In the genomic region with DNA sequence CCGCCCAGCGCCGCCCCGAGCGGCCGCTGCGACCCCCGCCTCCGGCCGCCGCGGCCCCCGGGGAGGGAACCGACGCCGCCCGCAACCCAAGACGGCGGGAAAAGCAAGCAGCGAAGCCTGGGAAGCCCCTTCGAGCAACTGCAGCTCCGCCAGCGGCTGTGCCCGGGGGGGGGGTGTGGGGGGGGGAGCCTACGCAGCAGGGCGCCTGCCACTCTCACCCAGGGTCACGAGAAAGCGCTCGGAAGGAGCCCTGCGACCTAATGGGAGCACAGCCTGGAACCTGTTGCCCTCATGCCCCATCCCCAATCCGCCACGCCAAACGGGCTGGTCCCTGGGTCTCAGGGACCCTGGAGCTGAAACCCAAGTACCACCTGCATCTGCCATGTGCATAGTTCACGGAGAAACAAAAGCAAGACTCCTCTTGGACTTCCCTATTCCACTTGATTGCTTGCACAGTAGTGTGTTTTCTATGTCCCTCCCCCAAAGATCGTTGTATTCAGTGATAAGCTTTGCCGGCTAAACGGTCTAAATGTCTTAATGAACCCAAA, we compare ENCODE assay signal across 8 cellular contexts. TPM values are rescaled to one million over a fixed set of nuclear protein-coding genes. Genes with fewer than 3 reads are reported as not detected.
A peak's percentile ranks its signal among the peaks of the same experiment; 100 is the strongest.
DNase-seq lines count a peak whose midpoint lies in the region; ATAC-seq and TF ChIP-seq lines count a peak whose summit lies in the region.

No MANE protein-coding gene starts in this region.

- ATAC-seq in GM19035 (IDR thresholded peaks at IDR 0.05; ENCODE audit: unreplicated experiment) (peak; percentile 4), IMR-90 (ENCODE audit: low read depth) (peak; percentile 8), memory B cell (ENCODE audit: low read depth) (peak; percentile 58), HG03097 (IDR thresholded peaks at IDR 0.05; ENCODE audit: low FRiP score, unreplicated experiment) (no peak), GM21526 (IDR thresholded peaks at IDR 0.05; ENCODE audit: low FRiP score, unreplicated experiment) (no peak)

- H2BK5ac ChIP-seq in IMR-90 (ENCODE audit: low read depth, low read length, poor library complexity, severe bottlenecking), result no peak overlapping the region

- H4K8ac ChIP-seq in IMR-90 (ENCODE audit: low read depth in 2 of 2, low read length in 2 of 2), result no peak overlapping the region

- H4K20me1 ChIP-seq in IMR-90 (ENCODE audit: insufficient read depth, low read length), result no peaks in the 10 kb centered on the region

- H3K23ac ChIP-seq in IMR-90 (ENCODE audit: low read depth, low read length), result no peak overlapping the region

- intact Hi-C loops in IMR-90 (cut with micrococcal nuclease), result no loop called here

- no peaks in the 10 kb centered on the region for H3K27me3 Mint-ChIP-seq in activated naive CD8-positive, alpha-beta T cell treated with anti-CD3 and anti-CD28 coated beads for 36 hours
- no peaks in the 10 kb centered on the region for H3K27me3 Mint-ChIP-seq in memory B cell

- no peak overlapping the region for H2BK20ac ChIP-seq in IMR-90 (ENCODE audit: low read depth, low read length)

- H3K9me3 Mint-ChIP-seq in activated naive CD8-positive, alpha-beta T cell treated with anti-CD3 and anti-CD28 coated beads for 36 hours, result no peaks in the 10 kb centered on the region
- H3K9me3 Mint-ChIP-seq in memory B cell, result no peaks in the 10 kb centered on the region

- 47% methylated on average over 3 of the region's 37 CpGs; no CpG with 5 or more reads in 1 of the 2 experiments for WGBS in IMR-90 (ENCODE audit: extremely low coverage in 2 of 2, insufficient read length in 1 of 2), 2 experiments

- no peaks in the 10 kb centered on the region for H3K9me1 ChIP-seq in IMR-90 (ENCODE audit: insufficient read depth, low read length)

- H3K9ac ChIP-seq in IMR-90 (ENCODE audit: low read depth, low read length), result no peak overlapping the region

- H3K56ac ChIP-seq in IMR-90 (ENCODE audit: extremely low read depth, insufficient read depth, low read length), result no peak overlapping the region

- H2AFZ ChIP-seq in IMR-90 (replicated peaks; ENCODE audit: low read length, poor library complexity), result peak overlapping the region; percentile 50

- H3K27ac Mint-ChIP-seq in activated naive CD8-positive, alpha-beta T cell treated with anti-CD3 and anti-CD28 coated beads for 36 hours, result peak overlapping the region; percentile 42
- peak overlapping the region; percentile 89 for H3K27ac Mint-ChIP-seq in memory B cell

- H3K36me3 Mint-ChIP-seq in activated naive CD8-positive, alpha-beta T cell treated with anti-CD3 and anti-CD28 coated beads for 36 hours, result no peaks in the 10 kb centered on the region
- no peaks in the 10 kb centered on the region for H3K36me3 Mint-ChIP-seq in memory B cell

- TF ChIP-seq POLR2A in IMR-90 (IDR thresholded peaks at IDR 0.05; ENCODE audit: low read depth, low read length), result no peak

- peak overlapping the region; percentile 70 for H3K4me3 Mint-ChIP-seq in activated naive CD8-positive, alpha-beta T cell treated with anti-CD3 and anti-CD28 coated beads for 36 hours
- peak overlapping the region; percentile 90 for H3K4me3 Mint-ChIP-seq in memory B cell

- H3K4ac ChIP-seq in IMR-90 (ENCODE audit: low read depth, low read length), result no peak overlapping the region

- no peaks in the 10 kb centered on the region for H3K4me1 ChIP-seq in IMR-90 (ENCODE audit: control insufficient read depth, insufficient read depth, low read length)

- H3K36me3 ChIP-seq in IMR-90 (ENCODE audit: control insufficient read depth, insufficient read depth, low read length), result no peaks in the 10 kb centered on the region

- peaks cover 7% of the 10 kb centered on the region for H3K4me1 Mint-ChIP-seq in activated naive CD8-positive, alpha-beta T cell treated with anti-CD3 and anti-CD28 coated beads for 36 hours
- H3K4me1 Mint-ChIP-seq in memory B cell, result peaks cover 11% of the 10 kb centered on the region

- no peak overlapping the region for H4K91ac ChIP-seq in IMR-90 (ENCODE audit: insufficient read depth, low read depth, low read length)

- peak overlapping the region; percentile 67; the same call in 1 of the 2 replicates for H4K5ac ChIP-seq in IMR-90 (ENCODE audit: low read depth, low read length)

- in situ Hi-C loops in IMR-90 (cut with MboI; ENCODE audit: low sequenced_read_pairs), result no loop called here

- no peaks in the 10 kb centered on the region; a peak in 1 of 4 replicates for H3K79me1 ChIP-seq in IMR-90 (ENCODE audit: low read depth in 1 of 2, low read length in 2 of 2)

- no peak for DNase-seq in IMR-90
- DNase-seq in activated naive CD8-positive, alpha-beta T cell treated with anti-CD3 and anti-CD28 coated beads for 36 hours, result no peak
- DNase-seq in memory B cell (ENCODE audit: low spot score in 2 of 2), result peak in 1 of 2 donors; percentile 24
- no peak for DNase-seq in A172 (ENCODE audit: low spot score)
- DNase-seq in DMS79 (lab: John Stamatoyannopoulos, UW), result no peak

- H3K9me3 ChIP-seq in IMR-90 (ENCODE audit: control insufficient read depth, insufficient read depth, low read length), result no peaks in the 10 kb centered on the region

- H3K4me2 ChIP-seq in IMR-90 (ENCODE audit: low read depth, low read length), result 0 out of 2 replicates have a peak overlapping the region, but pooled peaks have one; percentile 44

- peak overlapping the region; percentile 82 for H3K4me3 ChIP-seq in IMR-90 (ENCODE audit: insufficient read depth, low read depth, low read length)

- H2AK9ac ChIP-seq in IMR-90 (replicated peaks; ENCODE audit: low read depth, low read length, poor library complexity), result no peak overlapping the region

- H3K18ac ChIP-seq in IMR-90 (ENCODE audit: low read depth, low read length), result no peak overlapping the region

- H3K27ac ChIP-seq in IMR-90 (ENCODE audit: insufficient read depth, low read length), result no peak overlapping the region

- TF ChIP-seq CTCF in IMR-90 (conservative IDR thresholded peaks at IDR 0.05; ENCODE audit: low read depth, low read length), result no peak

- no TSS peak for BruUV-seq in IMR-90 (replicated peaks; lab: Mats Ljungman, UMichigan)

- dilution Hi-C loops in IMR-90 (cut with HindIII; ENCODE audit: low sequenced_read_pairs, unreplicated experiment), result no loop called here

- no peak overlapping the region for H3K14ac ChIP-seq in IMR-90 (replicated peaks; ENCODE audit: low read depth, low read length)

- CTCF ChIA-PET in IMR-90 (lab: Yijun Ruan, JAX), result no interaction called here

- no peak overlapping the region for H2BK15ac ChIP-seq in IMR-90 (ENCODE audit: low read depth, low read length)

- TF ChIP-seq RAD21 in IMR-90 (IDR thresholded peaks at IDR 0.05; ENCODE audit: low read length), result no peak

- H2BK120ac ChIP-seq in IMR-90 (ENCODE audit: low read depth, low read length), result no peak overlapping the region

- POLR2A ChIA-PET in IMR-90 (lab: Charles Lee; ENCODE audit: unreplicated experiment), result no interaction called here

- H2AK5ac ChIP-seq in IMR-90 (ENCODE audit: low read depth, low read length), result no peak overlapping the region

- peaks cover 2% of the 10 kb centered on the region for H3K27me3 ChIP-seq in IMR-90 (ENCODE audit: control insufficient read depth, insufficient read depth, low read length)

TF ChIP-seq in IMR-90, 13 proteins besides CTCF, POLR2A, EP300 and RAD21 (continues in another document):
- TF ChIP-seq RFX5 (IDR thresholded peaks at IDR 0.05; ENCODE audit: low read depth, low read length) (no peak), MXI1 (IDR thresholded peaks at IDR 0.05; ENCODE audit: borderline replicate concordance, low read depth, low read length) (no peak), SMC3 (IDR thresholded peaks at IDR 0.05; ENCODE audit: low read depth, low read length) (no peak), MAZ (IDR thresholded peaks at IDR 0.05; ENCODE audit: borderline replicate concordance, low read depth, low read length) (no peak), CHD1 (IDR thresholded peaks at IDR 0.05; ENCODE audit: low read depth, low read length) (no peak), BHLHE40 (IDR thresholded peaks at IDR 0.05; ENCODE audit: low read depth, low read length) (no peak), CEBPB (IDR thresholded peaks at IDR 0.05; ENCODE audit: low read depth, low read length) (no peak), NFE2L2 (IDR thresholded peaks at IDR 0.05; ENCODE audit: low read depth, low read length) (no peak), FOS (IDR thresholded peaks at IDR 0.05; ENCODE audit: low read depth, low read length) (no peak), MAFK (IDR thresholded peaks at IDR 0.05; ENCODE audit: low read depth, low read length) (no peak), RCOR1 (IDR thresholded peaks at IDR 0.05; ENCODE audit: insufficient replicate concordance, low read length) (no peak)
- TF ChIP-seq, protein P1, sequence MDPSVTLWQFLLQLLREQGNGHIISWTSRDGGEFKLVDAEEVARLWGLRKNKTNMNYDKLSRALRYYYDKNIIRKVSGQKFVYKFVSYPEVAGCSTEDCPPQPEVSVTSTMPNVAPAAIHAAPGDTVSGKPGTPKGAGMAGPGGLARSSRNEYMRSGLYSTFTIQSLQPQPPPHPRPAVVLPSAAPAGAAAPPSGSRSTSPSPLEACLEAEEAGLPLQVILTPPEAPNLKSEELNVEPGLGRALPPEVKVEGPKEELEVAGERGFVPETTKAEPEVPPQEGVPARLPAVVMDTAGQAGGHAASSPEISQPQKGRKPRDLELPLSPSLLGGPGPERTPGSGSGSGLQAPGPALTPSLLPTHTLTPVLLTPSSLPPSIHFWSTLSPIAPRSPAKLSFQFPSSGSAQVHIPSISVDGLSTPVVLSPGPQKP (IDR thresholded peaks at IDR 0.05; ENCODE audit: borderline replicate concordance, low read depth, low read length), result no peak

RNA-seq across cellular contexts. Expression of a gene that starts 0.3 kb away (rescaled TPM):
- 1.9 and 2.2 TPM in 2 replicates for total RNA-seq in IMR-90 (2012; rRNA removed)
- polyA plus RNA-seq in IMR-90 (2012; rRNA removed), result 3.4 and 3.7 TPM in 2 replicates
- polyA plus RNA-seq in IMR-90 (2012; cell fraction: cytosol; rRNA removed), result 0.56 and 0.63 TPM in 2 replicates
- 2.7 and 11.3 TPM in 2 replicates for polyA plus RNA-seq in IMR-90 (2012; cell fraction: nucleus; rRNA removed; ENCODE audit: low replicate concordance)
- 1 to 10 TPM; 2.5 to 3.4 TPM for total RNA-seq in activated naive CD8-positive, alpha-beta T cell treated with anti-CD3 and anti-CD28 coated beads for 36 hours
- 0.83 and 0.93 TPM in 2 replicates for total RNA-seq in A172 (2014; rRNA removed; shearing (Covaris generic))

RNA-seq across cellular contexts. Expression of a gene that starts 11.5 kb away (rescaled TPM):
- 63.8 and 66.7 TPM in 2 replicates for total RNA-seq in IMR-90 (2012; rRNA removed)
- 42.9 and 49.9 TPM in 2 replicates for polyA plus RNA-seq in IMR-90 (2012; rRNA removed)
- polyA plus RNA-seq in IMR-90 (2012; cell fraction: cytosol; rRNA removed), result 14.1 and 16.9 TPM in 2 replicates
- 17.0 and 55.5 TPM in 2 replicates for polyA plus RNA-seq in IMR-90 (2012; cell fraction: nucleus; rRNA removed; ENCODE audit: low replicate concordance)
- 100 to 1,000 TPM; 181 to 190 TPM for total RNA-seq in activated naive CD8-positive, alpha-beta T cell treated with anti-CD3 and anti-CD28 coated beads for 36 hours
- total RNA-seq in A172 (2014; rRNA removed; shearing (Covaris generic)), result 74.9 and 102 TPM in 2 replicates

RNA-seq across cellular contexts. Expression of a gene that starts 54.1 kb away (rescaled TPM):
- total RNA-seq in IMR-90 (2012; rRNA removed), result 36.4 and 43.0 TPM in 2 replicates
- 29.4 and 35.2 TPM in 2 replicates for polyA plus RNA-seq in IMR-90 (2012; rRNA removed)
- polyA plus RNA-seq in IMR-90 (2012; cell fraction: cytosol; rRNA removed), result 18.5 and 21.3 TPM in 2 replicates
- 34.3 and 65.1 TPM in 2 replicates for polyA plus RNA-seq in IMR-90 (2012; cell fraction: nucleus; rRNA removed; ENCODE audit: low replicate concordance)
- 10 to 100 TPM; 16.2 to 17.9 TPM for total RNA-seq in activated naive CD8-positive, alpha-beta T cell treated with anti-CD3 and anti-CD28 coated beads for 36 hours
- total RNA-seq in A172 (2014; rRNA removed; shearing (Covaris generic)), result 50.5 and 60.5 TPM in 2 replicates

Comparison
In these comparisons a context has a peak if more than half of its experiments do, and no peak if none do; other contexts are left out.
1. ATAC-seq: peak in GM19035 (single experiment), IMR-90 (single experiment) and memory B cell (single experiment); none in HG03097 (single experiment) and GM21526 (single experiment).